13 cellular contexts compared by ENCODE assay signal in genomic region chr20:41649489-41649888, GRCh38. TPM values are rescaled to one million over a fixed set of nuclear protein-coding genes. Genes with fewer than 3 reads are reported as not detected.
A peak's percentile ranks its signal among the peaks of the same experiment; 100 is the strongest.
DNase-seq lines count a peak whose midpoint lies in the region; TF ChIP-seq lines count a peak whose summit lies in the region.
"Had no signal": no experiment of that assay in that cellular context is flagged by ENCODE, and none has a peak within 500 bp of the region (broad histone marks: within the 10 kb centered on the region; RNA-seq: fewer than 3 reads in every experiment).

No MANE protein-coding gene starts in this region.

- no peaks in the 10 kb centered on the region for H3K27me3 ChIP-seq in BE2C
- H3K27me3 ChIP-seq in osteoblast (ENCODE audit: insufficient read depth, low read length) = peaks cover 11% of the 10 kb centered on the region

- H3K4me1 ChIP-seq in BE2C (peaks cover under 1% of the 10 kb centered on the region; the same call in 1 of the 2 replicates), osteoblast (ENCODE audit: insufficient read depth, low read length) (no peaks in the 10 kb centered on the region)

- DNase-seq in HT-29 (ENCODE audit: low spot score) (peak; percentile 19), NCI-H2196 (lab: John Stamatoyannopoulos, UW; ENCODE audit: unreplicated experiment) (peak; percentile 39), BE2C (no peak), kidney tubule cell (ENCODE audit: low spot score) (no peak), osteoblast (ENCODE audit: insufficient read length, low spot score, missing footprints) (no peak), middle frontal gyrus (ENCODE audit: extremely low spot score, low spot score) (no peak)
- DNase-seq: activated CD4-positive, alpha-beta T cell treated with anti-CD3 and anti-CD28 coated beads for 1 hour; activated naive CD8-positive, alpha-beta T cell treated with anti-CD3 and anti-CD28 coated beads for 36 hours; GOT3; midbrain; T-cell had no signal

- H3K4me2 ChIP-seq in osteoblast (ENCODE audit: insufficient read depth, low read length) = no peak overlapping the region

- no peak overlapping the region for H2AFZ ChIP-seq in osteoblast (ENCODE audit: low read length)

- H3K36me3 ChIP-seq in BE2C (no peaks in the 10 kb centered on the region), osteoblast (ENCODE audit: insufficient read depth, low read length) (no peaks in the 10 kb centered on the region)

- H3K9me3 ChIP-seq in BE2C (no peaks in the 10 kb centered on the region), osteoblast (ENCODE audit: low read depth, low read length) (no peaks in the 10 kb centered on the region)

- H3K27ac ChIP-seq in 22Rv1 = peak overlapping the region; percentile 90
- H3K27ac ChIP-seq in VCaP = peak overlapping the region; percentile 100
- no peak overlapping the region for H3K27ac ChIP-seq in osteoblast (ENCODE audit: low read depth, low read length)

- H3K4me3 ChIP-seq in BE2C (ENCODE audit: low read depth, low read length) (no peak overlapping the region), osteoblast (ENCODE audit: insufficient read depth, low read length) (no peak overlapping the region)

- H3K79me2 ChIP-seq in osteoblast (ENCODE audit: insufficient read depth, low read length) = no peaks in the 10 kb centered on the region

- no peak for TF ChIP-seq CTCF in 22Rv1 (IDR thresholded peaks at IDR 0.05)
- no peak for TF ChIP-seq CTCF in VCaP (conservative IDR thresholded peaks at IDR 0.05)
- TF ChIP-seq CTCF in BE2C (IDR thresholded peaks at IDR 0.05; ENCODE audit: low read depth, low read length) = no peak
- TF ChIP-seq CTCF in osteoblast (IDR thresholded peaks at IDR 0.05; ENCODE audit: extremely low read depth, low read depth, low read length) = no peak

- no peaks in the 10 kb centered on the region for H4K20me1 ChIP-seq in osteoblast (ENCODE audit: insufficient read depth, low read length)

RNA-seq across cellular contexts. Expression of gene CHD6, which starts 31.3 kb away (rescaled TPM):
- total RNA-seq in HT-29 (2014; rRNA removed; shearing (Covaris generic)) = 16.4 and 18.5 TPM in 2 replicates
- 15.8 TPM for polyA plus RNA-seq in BE2C (2012; ENCODE audit: insufficient read depth, insufficient read length, low read depth)
- 32.2 and 34.2 TPM in 2 replicates for total RNA-seq in osteoblast

Comparison
In these comparisons a context has a peak if more than half of its experiments do, and no peak if none do; other contexts are left out.
1. DNase-seq: peak in HT-29 (single experiment) and NCI-H2196 (single experiment); none in BE2C (single experiment), kidney tubule cell (single experiment), osteoblast (single experiment) and middle frontal gyrus (single experiment).